Comparison of ENCODE assay signal across 9 cellular contexts in the genomic region with DNA sequence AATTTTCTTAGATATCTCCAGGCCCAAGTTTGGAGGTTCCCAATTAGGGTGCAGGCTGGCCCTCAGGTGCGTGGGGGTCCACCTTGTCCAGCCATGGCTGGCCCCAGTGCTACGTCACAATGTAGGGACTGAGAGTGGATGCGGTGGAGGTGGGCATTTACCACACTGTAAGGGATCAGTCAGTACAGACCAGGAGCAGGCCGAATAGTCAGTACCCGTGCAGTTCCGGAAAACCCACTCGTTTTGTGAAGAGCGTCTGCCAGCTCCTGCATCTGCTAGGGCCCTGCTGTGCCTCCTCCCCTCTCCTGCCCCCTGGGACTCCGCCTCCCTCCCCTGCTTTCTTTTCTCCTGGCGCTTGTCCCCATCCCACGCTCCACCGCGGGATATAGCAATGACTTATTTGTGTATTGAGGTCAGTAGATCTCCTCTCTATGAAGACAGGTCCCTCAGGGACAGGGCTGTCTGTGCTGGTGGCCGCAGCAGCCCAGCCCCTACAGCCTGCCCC. TPM values are rescaled to one million over a fixed set of nuclear protein-coding genes. Genes with fewer than 3 reads are reported as not detected.
DNase-seq lines count a peak whose midpoint lies in the region; ATAC-seq and TF ChIP-seq lines count a peak whose summit lies in the region.
"Had no signal": no experiment of that assay in that cellular context is flagged by ENCODE, and none has a peak within 500 bp of the region (broad histone marks: within the 10 kb centered on the region; RNA-seq: fewer than 3 reads in every experiment).

No MANE protein-coding gene starts in this region.

- DNase-seq in AG10803 (ENCODE audit: low read depth) (peak; percentile 70), NCI-H1092 (lab: John Stamatoyannopoulos, UW) (peak; percentile 81), iris pigment epithelial cell (ENCODE audit: low read depth) (peak; percentile 43), HEK293T (ENCODE audit: extremely low spot score) (no peak)
- no peak for DNase-seq in activated naive CD4-positive, alpha-beta T cell treated with anti-CD3 and anti-CD28 coated beads for 36 hours
- no peak for DNase-seq in naive thymus-derived CD4-positive, alpha-beta T cell
- DNase-seq: activated T-cell treated with anti-CD3 and anti-CD28 coated beads, Interleukin-2, amount 50 U/mL, for 1 hour had no signal

- CTCF ChIA-PET in activated naive CD4-positive, alpha-beta T cell treated with anti-CD3 and anti-CD28 coated beads for 36 hours (lab: Charles Lee): no interaction called here
- CTCF ChIA-PET in naive thymus-derived CD4-positive, alpha-beta T cell (lab: Charles Lee): no interaction called here
- CTCF ChIA-PET in HEK293T (lab: Yijun Ruan, JAX): no interaction called here

- H3K36me3 ChIP-seq in naive thymus-derived CD4-positive, alpha-beta T cell (ENCODE audit: control insufficient read depth in 2 of 3, insufficient read depth in 3 of 3, low read length in 3 of 3): no peaks in the 10 kb centered on the region

- intact Hi-C loops in activated naive CD4-positive, alpha-beta T cell treated with anti-CD3 and anti-CD28 coated beads for 36 hours (cut with micrococcal nuclease): no loop called here
- intact Hi-C loops in naive thymus-derived CD4-positive, alpha-beta T cell (cut with micrococcal nuclease): no loop called here

- H3K4me1 ChIP-seq in naive thymus-derived CD4-positive, alpha-beta T cell (ENCODE audit: control insufficient read depth in 2 of 2, insufficient read depth in 2 of 2, low read length in 2 of 2): no peaks in the 10 kb centered on the region

- no peaks in the 10 kb centered on the region for H3K9me3 Mint-ChIP-seq in activated naive CD4-positive, alpha-beta T cell treated with anti-CD3 and anti-CD28 coated beads for 36 hours
- no peaks in the 10 kb centered on the region for H3K9me3 Mint-ChIP-seq in naive thymus-derived CD4-positive, alpha-beta T cell

- no peak overlapping the region for H3K27ac Mint-ChIP-seq in activated naive CD4-positive, alpha-beta T cell treated with anti-CD3 and anti-CD28 coated beads for 36 hours
- no peak overlapping the region for H3K27ac Mint-ChIP-seq in naive thymus-derived CD4-positive, alpha-beta T cell

- POLR2A ChIA-PET in naive thymus-derived CD4-positive, alpha-beta T cell (lab: Charles Lee): no interaction called here
- POLR2A ChIA-PET in HEK293T (lab: Yijun Ruan, JAX): no interaction called here

- H3K9me3 ChIP-seq in naive thymus-derived CD4-positive, alpha-beta T cell (ENCODE audit: control insufficient read depth in 2 of 3, low read length in 3 of 3): no peaks in the 10 kb centered on the region

- ATAC-seq in GM19328 (IDR thresholded peaks at IDR 0.05; ENCODE audit: unreplicated experiment): no peak
- ATAC-seq in naive thymus-derived CD4-positive, alpha-beta T cell: no peak

- H3K36me3 Mint-ChIP-seq in activated naive CD4-positive, alpha-beta T cell treated with anti-CD3 and anti-CD28 coated beads for 36 hours (ENCODE audit: low read depth): no peaks in the 10 kb centered on the region
- H3K36me3 Mint-ChIP-seq in naive thymus-derived CD4-positive, alpha-beta T cell: no peaks in the 10 kb centered on the region

- H3K27me3 Mint-ChIP-seq in activated naive CD4-positive, alpha-beta T cell treated with anti-CD3 and anti-CD28 coated beads for 36 hours (ENCODE audit: low read depth): no peaks in the 10 kb centered on the region
- H3K27me3 Mint-ChIP-seq in naive thymus-derived CD4-positive, alpha-beta T cell: peaks cover 0 to 13% (median 4%) of the 10 kb centered on the region in 5 donors

- H3K27me3 ChIP-seq in naive thymus-derived CD4-positive, alpha-beta T cell (ENCODE audit: control insufficient read depth in 2 of 2, insufficient read depth in 2 of 2, low read length in 2 of 2): no peaks in the 10 kb centered on the region

- H3K4me1 Mint-ChIP-seq in activated naive CD4-positive, alpha-beta T cell treated with anti-CD3 and anti-CD28 coated beads for 36 hours (ENCODE audit: low read depth): peaks cover 2% of the 10 kb centered on the region
- peaks cover 0 to 3% (median 0%) of the 10 kb centered on the region in 7 donors for H3K4me1 Mint-ChIP-seq in naive thymus-derived CD4-positive, alpha-beta T cell

- H3K27ac ChIP-seq in angular gyrus (ENCODE audit: low read depth, low read length): peak overlapping the region; percentile 10
- no peak overlapping the region for H3K27ac ChIP-seq in naive thymus-derived CD4-positive, alpha-beta T cell (ENCODE audit: low read depth, low read length)

- TF ChIP-seq CTCF in AG10803 (conservative IDR thresholded peaks at IDR 0.05; ENCODE audit: low read length): no peak

- no peak overlapping the region for H3K4me3 ChIP-seq in AG10803 (ENCODE audit: low read length)
- H3K4me3 ChIP-seq in naive thymus-derived CD4-positive, alpha-beta T cell (ENCODE audit: low read length): no peak overlapping the region

- no peak overlapping the region for H3K4me3 Mint-ChIP-seq in activated naive CD4-positive, alpha-beta T cell treated with anti-CD3 and anti-CD28 coated beads for 36 hours
- H3K4me3 Mint-ChIP-seq in naive thymus-derived CD4-positive, alpha-beta T cell: peak overlapping the region in 1 of 10 donors; percentile 7

TF ChIP-seq in HEK293T, 16 proteins besides CTCF, POLR2A, EP300 and RAD21:
- TF ChIP-seq LEF1 (IDR thresholded peaks at IDR 0.05; ENCODE audit: borderline replicate concordance) (no peak), FOXM1 (IDR thresholded peaks at IDR 0.05; ENCODE audit: borderline replicate concordance) (no peak), CTBP1 (IDR thresholded peaks at IDR 0.05; ENCODE audit: borderline replicate concordance) (no peak), ELF4 (IDR thresholded peaks at IDR 0.05) (no peak), BHLHE40 (IDR thresholded peaks at IDR 0.05; ENCODE audit: borderline replicate concordance) (no peak), FOXK2 (IDR thresholded peaks at IDR 0.05) (no peak), ARNT (IDR thresholded peaks at IDR 0.05) (no peak), SUZ12 (IDR thresholded peaks at IDR 0.05) (no peak), SP1 (IDR thresholded peaks at IDR 0.05) (no peak), HDGF (IDR thresholded peaks at IDR 0.05; ENCODE audit: borderline replicate concordance) (no peak), TARDBP (IDR thresholded peaks at IDR 0.05) (no peak), FOXA1 (IDR thresholded peaks at IDR 0.05) (no peak), NFRKB (IDR thresholded peaks at IDR 0.05) (no peak), ZNF384 (IDR thresholded peaks at IDR 0.05) (no peak), L3MBTL2 (conservative IDR thresholded peaks at IDR 0.05) (no peak)
- TF ChIP-seq, protein P1, sequence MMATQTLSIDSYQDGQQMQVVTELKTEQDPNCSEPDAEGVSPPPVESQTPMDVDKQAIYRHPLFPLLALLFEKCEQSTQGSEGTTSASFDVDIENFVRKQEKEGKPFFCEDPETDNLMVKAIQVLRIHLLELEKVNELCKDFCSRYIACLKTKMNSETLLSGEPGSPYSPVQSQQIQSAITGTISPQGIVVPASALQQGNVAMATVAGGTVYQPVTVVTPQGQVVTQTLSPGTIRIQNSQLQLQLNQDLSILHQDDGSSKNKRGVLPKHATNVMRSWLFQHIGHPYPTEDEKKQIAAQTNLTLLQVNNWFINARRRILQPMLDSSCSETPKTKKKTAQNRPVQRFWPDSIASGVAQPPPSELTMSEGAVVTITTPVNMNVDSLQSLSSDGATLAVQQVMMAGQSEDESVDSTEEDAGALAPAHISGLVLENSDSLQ (IDR thresholded peaks at IDR 0.05): no peak

RNA-seq across cellular contexts. Expression of a gene that starts 50.4 kb away (rescaled TPM):
- total RNA-seq in activated naive CD4-positive, alpha-beta T cell treated with anti-CD3 and anti-CD28 coated beads for 36 hours: under 1 TPM; 0.47 to 0.81 TPM
- 1 to 10 TPM in 1 of 5 experiments, under 1 TPM in 2, not detected in 2; 0.22 to 4.2 (median 0.66) TPM for total RNA-seq in naive thymus-derived CD4-positive, alpha-beta T cell
- under 1 TPM in 1 of 2 donors, not detected in 1; 0.32 TPM for polyA plus RNA-seq in naive thymus-derived CD4-positive, alpha-beta T cell

RNA-seq across cellular contexts. Expression of a gene that starts 59.5 kb away (rescaled TPM):
- total RNA-seq in activated naive CD4-positive, alpha-beta T cell treated with anti-CD3 and anti-CD28 coated beads for 36 hours: not detected
- 1 to 10 TPM in 1 of 5 experiments, under 1 TPM in 1, not detected in 3; 0.40 to 3.0 TPM for total RNA-seq in naive thymus-derived CD4-positive, alpha-beta T cell
- not detected for polyA plus RNA-seq in naive thymus-derived CD4-positive, alpha-beta T cell

Comparison
In these comparisons a context has a peak if more than half of its experiments do, and no peak if none do; other contexts are left out.
1. DNase-seq: peak in AG10803 (single experiment), NCI-H1092 (single experiment) and iris pigment epithelial cell (single experiment); none in activated naive CD4-positive, alpha-beta T cell treated with anti-CD3 and anti-CD28 coated beads for 36 hours (single experiment), naive thymus-derived CD4-positive, alpha-beta T cell (0 of 9) and HEK293T (single experiment).